In the genomic region with DNA sequence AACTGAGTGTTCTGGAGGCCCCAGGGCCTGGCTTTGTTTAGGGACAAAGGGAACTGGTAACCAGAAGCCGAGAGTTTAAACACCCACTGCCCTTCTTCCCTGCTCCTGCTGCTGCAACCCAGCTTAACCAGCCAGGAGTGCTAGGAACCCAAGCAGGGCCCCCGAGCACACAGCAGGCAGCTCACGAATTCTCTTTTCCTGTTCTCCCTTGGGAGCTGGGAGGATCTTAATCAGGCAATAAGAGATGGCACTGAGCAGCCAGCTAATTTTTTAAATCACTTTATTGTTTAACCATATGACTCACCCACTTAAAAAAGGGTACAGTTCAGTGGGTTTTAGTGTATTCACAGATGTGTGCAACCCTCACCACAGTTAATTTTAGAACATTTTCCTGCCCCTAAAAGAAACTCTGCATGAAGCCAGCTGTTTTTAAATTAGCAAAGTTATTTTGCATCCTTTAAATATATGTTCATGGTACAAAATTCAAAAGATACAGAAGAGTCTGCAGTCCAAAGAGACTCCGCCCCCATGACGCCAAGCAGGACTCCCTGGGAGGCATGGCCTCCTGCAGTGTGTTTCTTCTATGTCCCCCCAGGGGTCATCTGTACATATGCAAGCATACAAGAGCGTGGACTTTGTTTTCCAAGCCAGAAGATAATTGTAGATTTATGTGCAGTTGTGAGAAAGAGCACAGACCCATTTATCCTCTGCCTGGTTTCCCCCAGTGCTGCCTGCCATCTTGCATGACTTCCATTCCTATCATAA, we compare ENCODE assay signal across 1 cellular context.
A peak's percentile ranks its signal among the peaks of the same experiment; 100 is the strongest.
TF ChIP-seq lines count a peak whose summit lies in the region.

No MANE protein-coding gene starts in this region.

TF ChIP-seq in GM12878, 131 proteins besides CTCF, POLR2A, EP300 and RAD21:
- no peak for TF ChIP-seq ZBTB40 (IDR thresholded peaks at IDR 0.05; ENCODE audit: borderline replicate concordance)
- TF ChIP-seq CHD4 (IDR thresholded peaks at IDR 0.05), result no peak
- TF ChIP-seq IKZF1 (conservative IDR thresholded peaks at IDR 0.05), result 0 out of 2 replicates have a peak, but pooled peaks have one; percentile 21
- no peak for TF ChIP-seq GABPA (IDR thresholded peaks at IDR 0.05; ENCODE audit: low read depth)
- TF ChIP-seq MEF2B (IDR thresholded peaks at IDR 0.05; ENCODE audit: partially characterized antibody, poor library complexity, severe bottlenecking), result peak; percentile 46
- no peak for TF ChIP-seq MYB (IDR thresholded peaks at IDR 0.05; ENCODE audit: borderline replicate concordance, low read depth, low read length)
- TF ChIP-seq JUNB (IDR thresholded peaks at IDR 0.05), result peak; percentile 26; the same call in 1 of the 2 replicates
- no peak for TF ChIP-seq SKIL (IDR thresholded peaks at IDR 0.05; ENCODE audit: low read depth, poor library complexity, severe bottlenecking)
- TF ChIP-seq, protein P1, sequence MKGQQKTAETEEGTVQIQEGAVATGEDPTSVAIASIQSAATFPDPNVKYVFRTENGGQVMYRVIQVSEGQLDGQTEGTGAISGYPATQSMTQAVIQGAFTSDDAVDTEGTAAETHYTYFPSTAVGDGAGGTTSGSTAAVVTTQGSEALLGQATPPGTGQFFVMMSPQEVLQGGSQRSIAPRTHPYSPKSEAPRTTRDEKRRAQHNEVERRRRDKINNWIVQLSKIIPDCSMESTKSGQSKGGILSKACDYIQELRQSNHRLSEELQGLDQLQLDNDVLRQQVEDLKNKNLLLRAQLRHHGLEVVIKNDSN (IDR thresholded peaks at IDR 0.05; ENCODE audit: borderline replicate concordance, extremely low read length, insufficient read depth, low read depth, low read length), result no peak
- TF ChIP-seq ZBTB4 (CRISPR knock-in tag; IDR thresholded peaks at IDR 0.05), result no peak
- TF ChIP-seq SMC3 (IDR thresholded peaks at IDR 0.05; ENCODE audit: borderline replicate concordance, low read length), result no peak
- 0 out of 2 replicates have a peak, but pooled peaks have one; percentile 49 for TF ChIP-seq MEF2A (IDR thresholded peaks at IDR 0.05; ENCODE audit: insufficient read depth, low read depth, low read length)
- TF ChIP-seq RUNX3 (IDR thresholded peaks at IDR 0.05; ENCODE audit: low read length), result peak; percentile 30; the same call in 1 of the 2 replicates
- TF ChIP-seq, protein P2, sequence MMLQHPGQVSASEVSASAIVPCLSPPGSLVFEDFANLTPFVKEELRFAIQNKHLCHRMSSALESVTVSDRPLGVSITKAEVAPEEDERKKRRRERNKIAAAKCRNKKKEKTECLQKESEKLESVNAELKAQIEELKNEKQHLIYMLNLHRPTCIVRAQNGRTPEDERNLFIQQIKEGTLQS (IDR thresholded peaks at IDR 0.05; ENCODE audit: borderline replicate concordance, extremely low read depth, low read depth, low read length), result no peak
- TF ChIP-seq RCOR1 (conservative IDR thresholded peaks at IDR 0.05; ENCODE audit: low read depth, low read length), result no peak
- TF ChIP-seq MTA2 (IDR thresholded peaks at IDR 0.05; ENCODE audit: low read depth), result peak; percentile 29; the same call in 1 of the 2 replicates
TF ChIP-seq in GM12878: peak in this region for 6.
